19 cellular contexts compared by ENCODE assay signal in genomic region chr15:26443321-26443720, GRCh38.
DNase-seq lines count a peak whose midpoint lies in the region; ATAC-seq, FAIRE-seq and TF ChIP-seq lines count a peak whose summit lies in the region.
"Had no signal": no experiment of that assay in that cellular context is flagged by ENCODE, and none has a peak within 500 bp of the region (broad histone marks: within the 10 kb centered on the region; RNA-seq: fewer than 3 reads in every experiment).

No MANE protein-coding gene starts in this region.

- TF ChIP-seq CTCF in H1 (IDR thresholded peaks at IDR 0.05; ENCODE audit: control extremely low read depth in 1 of 3, insufficient read depth in 1 of 3, low read depth in 1 of 3, low read length in 3 of 3) = no peak
- no peak for TF ChIP-seq CTCF in heart right ventricle (IDR thresholded peaks at IDR 0.05)

- no peaks in the 10 kb centered on the region for H3K79me2 ChIP-seq in H1 (ENCODE audit: control insufficient read depth in 1 of 2, insufficient read depth in 2 of 2, low read length in 2 of 2)

- H3K27ac ChIP-seq in H1 (ENCODE audit: low read depth, low read length) (no peak overlapping the region), heart right ventricle (peak overlapping the region in 3 of 10 donors; percentile 9 to 37 (median 25)), right cardiac atrium (ENCODE audit: low read length) (peak overlapping the region; percentile 88)
- H3K27ac ChIP-seq: A549, C4-2B had no signal

- no peak overlapping the region for H3K4ac ChIP-seq in H1 (replicated peaks; ENCODE audit: insufficient read length, low read depth, low read length)

- 92% methylated on average over 4 of the region's 4 CpGs; no CpG with 5 or more reads in 1 of the 2 experiments for WGBS in H1 (ENCODE audit: extremely low coverage in 1 of 2, insufficient coverage in 1 of 2, insufficient read length in 1 of 2, insufficient replicate concordance in 2 of 2, low coverage in 1 of 2, low lambda C conversion rate in 2 of 2, missing lambda C conversion rate in 1 of 2), 2 experiments
- WGBS in heart right ventricle, 2 donors = 65 to 66% methylated on average over 4 of the region's 4 CpGs
- WGBS in right cardiac atrium = 61% methylated on average over 4 of the region's 4 CpGs

- intact Hi-C loops in heart right ventricle (cut with DNase I) (loop anchor here in 1 of 10 donors (10.0 kb wide), 1 partner anchor 49 kb away; no protein-coding TSS in a partner anchor), right cardiac atrium (cut with DNase I) (loop anchor here in 2 of 4 donors (10.0 kb wide), 2 partner anchors 49 to 179 kb away; no protein-coding TSS in a partner anchor)

- H3K4me2 ChIP-seq in H1 (ENCODE audit: insufficient read depth in 1 of 2, low read depth in 2 of 2, low read length in 2 of 2) = no peak overlapping the region
- H3K4me2 ChIP-seq: A549 had no signal

- no peaks in the 10 kb centered on the region for H3K79me1 ChIP-seq in H1 (ENCODE audit: low read depth, low read length)

- H3K18ac ChIP-seq in H1 (ENCODE audit: extremely low read depth, low read length) = no peak overlapping the region

- no peak overlapping the region for H2BK20ac ChIP-seq in H1 (ENCODE audit: low read length)

- H3K14ac ChIP-seq in H1 (ENCODE audit: insufficient read length) = no peak overlapping the region

- H4K20me1 ChIP-seq in H1 (replicated peaks in 1 of 2; ENCODE audit: control insufficient read depth in 1 of 2, insufficient read depth in 2 of 2, low read length in 2 of 2) = no peaks in the 10 kb centered on the region

- H3K27me3 ChIP-seq in H1 (replicated peaks in 1 of 4; ENCODE audit: control insufficient read depth in 3 of 4, extremely low read depth in 1 of 4, insufficient read depth in 3 of 4, low read length in 3 of 4) = no peaks in the 10 kb centered on the region
- H3K27me3 ChIP-seq in heart right ventricle = no peaks in the 10 kb centered on the region
- H3K27me3 ChIP-seq in right cardiac atrium (ENCODE audit: control insufficient read depth, insufficient read depth) = no peaks in the 10 kb centered on the region
- H3K27me3 ChIP-seq: BE2C had no signal

- no peak overlapping the region for H3K4me3 ChIP-seq in H1 (ENCODE audit: extremely low read depth in 1 of 4, insufficient read depth in 2 of 4, low read depth in 3 of 4, low read length in 4 of 4)
- H3K4me3 ChIP-seq in heart right ventricle = no peak overlapping the region
- H3K4me3 ChIP-seq in right cardiac atrium (ENCODE audit: low read length) = no peak overlapping the region
- H3K4me3 ChIP-seq: A549 had no signal

- no peak overlapping the region for H2BK15ac ChIP-seq in H1 (ENCODE audit: low read length)

- no peak for TF ChIP-seq RAD21 in H1 (IDR thresholded peaks at IDR 0.05 in 1 of 2, conservative IDR thresholded peaks at IDR 0.05 in 1 of 2; ENCODE audit: low read depth in 2 of 2, low read length in 2 of 2)

- no peak overlapping the region for H4K8ac ChIP-seq in H1 (ENCODE audit: extremely low read depth, insufficient read depth, low read length)

- no peaks in the 10 kb centered on the region for H3K23me2 ChIP-seq in H1 (ENCODE audit: low read depth, low read length)

- H2AK5ac ChIP-seq in H1 (ENCODE audit: low read depth, low read length) = no peak overlapping the region

- no peak overlapping the region for H4K5ac ChIP-seq in H1 (ENCODE audit: insufficient read length, low read depth, low read length)

- peaks cover 0 to 3% of the 10 kb centered on the region in 2 experiments; a peak in 1 of 4 replicates for H3K9me3 ChIP-seq in H1 (ENCODE audit: insufficient read depth in 2 of 2, low read depth in 1 of 2, low read length in 1 of 2)
- peaks cover 0 to 15% (median 0%) of the 10 kb centered on the region in 11 donors for H3K9me3 ChIP-seq in heart right ventricle
- H3K9me3 ChIP-seq in right cardiac atrium (ENCODE audit: control insufficient read depth, low read length) = no peaks in the 10 kb centered on the region
- H3K9me3 ChIP-seq: A549, BE2C had no signal

- DNase-seq in H1 (ENCODE audit: low read depth in 1 of 2, low spot score in 2 of 2) = no peak
- DNase-seq in heart right ventricle = peak; percentile 12 to 21
- peak; percentile 66 to 85 (median 81) for DNase-seq in right cardiac atrium
- no peak for DNase-seq in HPDE6-E6E7 (ENCODE audit: extremely low spot score)
- DNase-seq in GF-D8 (lab: John Stamatoyannopoulos, UW) = no peak
- DNase-seq: BE2C; CD4-positive, alpha-beta memory T cell; DMS79 treated with DMSO at 0.1 percent for 48 hours; EL; GOT3; HCEC 1CT; HFFc6 had no signal

- CTCF ChIA-PET in H1 (lab: Charles Lee; ENCODE audit: partially characterized antibody) = no interaction called here

- no peak overlapping the region for H2BK120ac ChIP-seq in H1 (replicated peaks; ENCODE audit: low read depth, low read length)

- TF ChIP-seq POLR2A in H1 (IDR thresholded peaks at IDR 0.05; ENCODE audit: control extremely low read depth in 1 of 2, low read depth in 2 of 2, low read length in 2 of 2) = no peak

- H3K9ac ChIP-seq in H1 (replicated peaks in 1 of 4; ENCODE audit: extremely low read depth in 1 of 4, low read depth in 3 of 4, low read length in 3 of 4) = no peak overlapping the region

- H3K4me1 ChIP-seq in H1 (replicated peaks in 1 of 4; ENCODE audit: control insufficient read depth in 3 of 4, insufficient read depth in 4 of 4, low read length in 3 of 4) (peaks cover 0 to 3% (median 0%) of the 10 kb centered on the region in 4 experiments; a peak in 1 of 7 replicates), heart right ventricle (peaks cover 0 to 21% (median 0%) of the 10 kb centered on the region in 9 donors), right cardiac atrium (ENCODE audit: control insufficient read depth, insufficient read depth, low read length) (no peaks in the 10 kb centered on the region)
- H3K4me1 ChIP-seq: A549, BE2C had no signal

- H2BK12ac ChIP-seq in H1 (ENCODE audit: low read depth, low read length) = 0 out of 2 replicates have a peak overlapping the region, but pooled peaks have one; percentile 7

- FAIRE-seq in H1 (lab: Jason Lieb, UNC) = no peak
- FAIRE-seq: A549, G401.6, GM12892, GM19239, HTR-8/SVneo had no signal

- H3K36me3 ChIP-seq in H1 (ENCODE audit: control insufficient read depth in 2 of 4, insufficient read depth in 4 of 4, low read length in 3 of 4) (no peaks in the 10 kb centered on the region), heart right ventricle (no peaks in the 10 kb centered on the region)
- H3K36me3 ChIP-seq: BE2C had no signal

- no peak overlapping the region for H2AFZ ChIP-seq in H1 (ENCODE audit: low read length)

- H3K56ac ChIP-seq in H1 (replicated peaks; ENCODE audit: insufficient read length, low read depth, low read length) = no peak overlapping the region

- no peak overlapping the region for H4K91ac ChIP-seq in H1 (replicated peaks; ENCODE audit: insufficient read length, low read length)

- POLR2A ChIA-PET in H1 (lab: Charles Lee; ENCODE audit: partially characterized antibody) = no interaction called here

- no peak overlapping the region for H2BK5ac ChIP-seq in H1 (ENCODE audit: low read depth, low read length)

- no peak overlapping the region for H3K23ac ChIP-seq in H1 (ENCODE audit: insufficient read length)

- peak in 7 of 8 donors; percentile 35 to 99 (median 90) for ATAC-seq in heart right ventricle
- ATAC-seq in right cardiac atrium = peak; percentile 96 to 97
- ATAC-seq in HG03460 (IDR thresholded peaks at IDR 0.05; ENCODE audit: unreplicated experiment) = no peak
- ATAC-seq: A549 had no signal

- no peak for TF ChIP-seq EP300 in H1 (IDR thresholded peaks at IDR 0.05; ENCODE audit: borderline replicate concordance in 1 of 2, low read depth in 2 of 2, low read length in 2 of 2)

TF ChIP-seq in H1, 55 proteins besides CTCF, POLR2A, EP300 and RAD21:
- TF ChIP-seq SUZ12 (IDR thresholded peaks at IDR 0.05; ENCODE audit: low read length) = no peak
- TF ChIP-seq SRF (IDR thresholded peaks at IDR 0.05; ENCODE audit: low read depth, low read length) = no peak
- no peak for TF ChIP-seq ATF2 (IDR thresholded peaks at IDR 0.05; ENCODE audit: low read length)

Comparison
In these comparisons a context has a peak if more than half of its experiments do, and no peak if none do; other contexts are left out.
1. DNase-seq: peak in heart right ventricle (2 of 2) and right cardiac atrium (3 of 3); none in H1 (0 of 2), HPDE6-E6E7 (single experiment) and GF-D8 (single experiment).